13 cellular contexts compared by ENCODE assay signal in genomic region chr22:42632096-42632495, GRCh38. TPM values are rescaled to one million over a fixed set of nuclear protein-coding genes. Genes with fewer than 3 reads are reported as not detected.
A peak's percentile ranks its signal among the peaks of the same experiment; 100 is the strongest.
DNase-seq lines count a peak whose midpoint lies in the region; ATAC-seq and TF ChIP-seq lines count a peak whose summit lies in the region.
"Had no signal": no experiment of that assay in that cellular context is flagged by ENCODE, and none has a peak within 500 bp of the region (broad histone marks: within the 10 kb centered on the region; RNA-seq: fewer than 3 reads in every experiment).

No MANE protein-coding gene starts in this region.

- H3K27ac ChIP-seq in heart right ventricle (peak overlapping the region in 2 of 10 donors; percentile 20 to 31), WERI-Rb-1 (no peak overlapping the region), foreskin keratinocyte (no peak overlapping the region), vagina (peak overlapping the region; percentile 28)
- H3K27ac ChIP-seq: BLaER1, spleen had no signal

- DNase-seq in heart right ventricle: no peak
- DNase-seq in left ventricle myocardium superior: no peak
- peak; percentile 35 for DNase-seq in WERI-Rb-1
- no peak for DNase-seq in foreskin keratinocyte
- no peak for DNase-seq in vagina (ENCODE audit: extremely low spot score in 2 of 2)
- DNase-seq in NCI-H446 (lab: John Stamatoyannopoulos, UW): no peak
- DNase-seq: activated CD8-positive, alpha-beta T cell treated with anti-CD3 and anti-CD28 coated beads, Interleukin-2, amount 10 ng/mL, durations not matched to agents 7 days and 5 days; aorta; head of caudate nucleus; spleen had no signal

- H3K27me3 ChIP-seq in heart right ventricle (no peaks in the 10 kb centered on the region), WERI-Rb-1 (ENCODE audit: insufficient read depth, low read depth, severe bottlenecking) (no peaks in the 10 kb centered on the region), foreskin keratinocyte (no peaks in the 10 kb centered on the region), vagina (no peaks in the 10 kb centered on the region)
- H3K27me3 ChIP-seq: BLaER1, spleen had no signal

- intact Hi-C loops in heart right ventricle (cut with DNase I) (no loop called here), left ventricle myocardium superior (cut with micrococcal nuclease) (no loop called here), vagina (cut with DNase I) (no loop called here)

- peaks cover 12 to 44% (median 12%) of the 10 kb centered on the region in 9 donors for H3K4me1 ChIP-seq in heart right ventricle
- peaks cover 20% of the 10 kb centered on the region for H3K4me1 ChIP-seq in foreskin keratinocyte
- H3K4me1 ChIP-seq in vagina: peaks cover 39% of the 10 kb centered on the region
- H3K4me1 ChIP-seq: BLaER1 had no signal

- H3K9me3 ChIP-seq in heart right ventricle (no peaks in the 10 kb centered on the region), WERI-Rb-1 (ENCODE audit: severe bottlenecking) (no peaks in the 10 kb centered on the region), vagina (no peaks in the 10 kb centered on the region)
- H3K9me3 ChIP-seq: BLaER1, spleen had no signal

- TF ChIP-seq CTCF in heart right ventricle (IDR thresholded peaks at IDR 0.05): peak in 6 of 9 donors; percentile 16 to 45 (median 27)
- TF ChIP-seq CTCF in WERI-Rb-1 (IDR thresholded peaks at IDR 0.05; ENCODE audit: low read depth, low read length): peak; percentile 55
- TF ChIP-seq CTCF in foreskin keratinocyte (conservative IDR thresholded peaks at IDR 0.05): peak; percentile 42
- no peak for TF ChIP-seq CTCF in vagina (IDR thresholded peaks at IDR 0.05)

- peak in 1 of 8 donors; percentile 6 for ATAC-seq in heart right ventricle
- no peak for ATAC-seq in left ventricle myocardium superior
- no peak for ATAC-seq in foreskin keratinocyte
- no peak for ATAC-seq in GM19351 (IDR thresholded peaks at IDR 0.05; ENCODE audit: unreplicated experiment)
- ATAC-seq in HG03432 (IDR thresholded peaks at IDR 0.05; ENCODE audit: unreplicated experiment): no peak
- ATAC-seq: activated CD8-positive, alpha-beta T cell treated with anti-CD3 and anti-CD28 coated beads, Interleukin-2, amount 10 ng/mL, durations not matched to agents 7 days and 5 days had no signal

- TF ChIP-seq POLR2A in vagina (IDR thresholded peaks at IDR 0.05): no peak

- WGBS in heart right ventricle, 2 donors: 77 to 79% methylated on average over 13 of the region's 13 CpGs

- H3K36me3 ChIP-seq in heart right ventricle (peaks cover 3 to 99% (median 90%) of the 10 kb centered on the region in 9 donors), WERI-Rb-1 (peaks cover 75% of the 10 kb centered on the region), vagina (peaks cover 4 to 78% of the 10 kb centered on the region in 2 donors)

- no peak overlapping the region for H3K4me3 ChIP-seq in heart right ventricle
- no peak overlapping the region for H3K4me3 ChIP-seq in WERI-Rb-1 (ENCODE audit: low read depth, low read length)
- no peak overlapping the region for H3K4me3 ChIP-seq in vagina
- H3K4me3 ChIP-seq: BLaER1, spleen had no signal

RNA-seq across cellular contexts. Expression of gene ATP5MGL, which starts 8.3 kb away (rescaled TPM):
- total RNA-seq in heart right ventricle (1 to 10 TPM in 1 of 10 donors, under 1 TPM in 9; 0.32 to 1.2 (median 0.50) TPM), left ventricle myocardium superior (0.55 TPM), foreskin keratinocyte (0.14 and 0.24 TPM in 2 replicates), vagina (not detected)
- polyA plus RNA-seq in heart right ventricle (not detected), foreskin keratinocyte (not detected in 2 replicates)
- polyA plus RNA-seq: aorta, spleen had no signal

RNA-seq across cellular contexts. Expression of gene CYB5R3, which starts 17.1 kb away (rescaled TPM):
- total RNA-seq in heart right ventricle (100 to 1,000 TPM; 261 to 633 (median 312) TPM), left ventricle myocardium superior (283 TPM), foreskin keratinocyte (119 and 127 TPM in 2 replicates), vagina (174 TPM)
- polyA plus RNA-seq in heart right ventricle (100 to 1,000 TPM in 1 of 2 donors, 10 to 100 TPM in 1; 91.9 to 303 TPM), foreskin keratinocyte (234 and 245 TPM in 2 replicates)

RNA-seq across cellular contexts. Expression of gene POLDIP3, which starts 17.4 kb away (rescaled TPM):
- total RNA-seq in heart right ventricle: 10 to 100 TPM; 27.2 to 42.6 (median 33.6) TPM
- polyA plus RNA-seq in heart right ventricle: 10 to 100 TPM; 11.9 to 32.6 TPM
- total RNA-seq in left ventricle myocardium superior: 39.4 TPM
- 41.2 and 42.2 TPM in 2 replicates for total RNA-seq in foreskin keratinocyte
- polyA plus RNA-seq in foreskin keratinocyte: 37.3 and 40.0 TPM in 2 replicates
- 34.9 TPM for total RNA-seq in vagina

Comparison
In these comparisons a context has a peak if more than half of its experiments do, and no peak if none do; other contexts are left out.
1. CTCF ChIP-seq: peak in heart right ventricle (6 of 9), WERI-Rb-1 (single experiment) and foreskin keratinocyte (single experiment); none in vagina (0 of 3).